ENCODE assay signal across 19 cellular contexts in genomic region chr7:79332091-79332490, GRCh38.
A peak's percentile ranks its signal among the peaks of the same experiment; 100 is the strongest.
DNase-seq lines count a peak whose midpoint lies in the region; ATAC-seq and TF ChIP-seq lines count a peak whose summit lies in the region.
"Had no signal": no experiment of that assay in that cellular context is flagged by ENCODE, and none has a peak within 500 bp of the region (broad histone marks: within the 10 kb centered on the region; RNA-seq: fewer than 3 reads in every experiment).

No MANE protein-coding gene starts in this region.

- no peak overlapping the region for H3K4me2 ChIP-seq in PC-3 (ENCODE audit: low read length)
- H3K4me2 ChIP-seq: A549 had no signal

- CTCF ChIA-PET in PC-3 (lab: Charles Lee): no interaction called here

- TF ChIP-seq CTCF in PC-3 (conservative IDR thresholded peaks at IDR 0.05; ENCODE audit: low read depth, low read length): no peak

- H3K9me2 ChIP-seq in PC-3 (replicated peaks; ENCODE audit: low read length): no peaks in the 10 kb centered on the region

- no peak overlapping the region for H3K9ac ChIP-seq in PC-3 (ENCODE audit: low read length)

- H3K79me2 ChIP-seq in PC-3 (ENCODE audit: low read length): no peaks in the 10 kb centered on the region

- intact Hi-C loops in PC-3 (cut with micrococcal nuclease) (no loop called here), posterior vena cava (cut with DNase I) (no loop called here)

- no peaks in the 10 kb centered on the region for H3K4me1 ChIP-seq in PC-3 (ENCODE audit: insufficient read depth, low read length)
- H3K4me1 ChIP-seq: A549 had no signal

- H3K9me3 ChIP-seq in PC-3 (ENCODE audit: low read length): no peaks in the 10 kb centered on the region
- H3K9me3 ChIP-seq: A549 had no signal

- no TSS peak for BruUV-seq in PC-3 (replicated peaks; lab: Mats Ljungman, UMichigan)

- no peak overlapping the region for H2AFZ ChIP-seq in PC-3 (ENCODE audit: low read length)

- H3K27me3 ChIP-seq in PC-3 (ENCODE audit: low read length): no peaks in the 10 kb centered on the region

- POLR2A ChIA-PET in PC-3 (lab: Charles Lee; ENCODE audit: unreplicated experiment): no interaction called here

- no peak for ATAC-seq in PC-3
- ATAC-seq in HG02763 (IDR thresholded peaks at IDR 0.05; ENCODE audit: unreplicated experiment): no peak
- ATAC-seq: A549, K562 had no signal

- H4K20me1 ChIP-seq in PC-3 (ENCODE audit: low read length): no peaks in the 10 kb centered on the region

- no peak overlapping the region for H3K27ac ChIP-seq in PC-3 (ENCODE audit: low read length)
- H3K27ac ChIP-seq: A549, SK-N-MC had no signal

- H3F3A ChIP-seq in PC-3 (ENCODE audit: low read length, unreplicated experiment): no peaks in the 10 kb centered on the region

- no peaks in the 10 kb centered on the region for H3K36me3 ChIP-seq in PC-3 (ENCODE audit: low read depth, low read length)

- DNase-seq in GM03348 (ENCODE audit: low spot score) (peak; percentile 34), PC-3 (peak; percentile 5), fibroblast of peridontal ligament (ENCODE audit: extremely low read depth) (peak; percentile 56), renal cortical epithelial cell (ENCODE audit: low read depth) (peak; percentile 19), NAMALWA (ENCODE audit: low spot score) (no peak), posterior vena cava (ENCODE audit: low spot score) (no peak)
- DNase-seq: C1 segment of cervical spinal cord; H9; NCI-H1105 treated with DMSO at 0.1 percent for 48 hours; NCI-H1694; NCI-H2081 treated with DMSO at 0.1 percent for 48 hours; NCI-H510A; NCI-H748 treated with DMSO at 0.1 percent for 48 hours; NK-92 treated with Interleukin-12 subunit alpha and Interleukin-12 subunit beta, amount 100 ng/mL, for 24 hours; SHP77 had no signal

- H3K4me3 ChIP-seq in PC-3 (ENCODE audit: low read length): no peak overlapping the region
- H3K4me3 ChIP-seq: A549, K562, SK-N-MC had no signal

Comparison
In these comparisons a context has a peak if more than half of its experiments do, and no peak if none do; other contexts are left out.
1. DNase-seq: peak in GM03348 (single experiment), PC-3 (single experiment), fibroblast of peridontal ligament (single experiment) and renal cortical epithelial cell (single experiment); none in NAMALWA (single experiment) and posterior vena cava (single experiment).